Comparison of ENCODE assay signal across 15 cellular contexts in genomic region chr20:61316351-61316750, GRCh38.
DNase-seq lines count a peak whose midpoint lies in the region; ATAC-seq and TF ChIP-seq lines count a peak whose summit lies in the region.
"Had no signal": no experiment of that assay in that cellular context is flagged by ENCODE, and none has a peak within 500 bp of the region (broad histone marks: within the 10 kb centered on the region; RNA-seq: fewer than 3 reads in every experiment).

No MANE protein-coding gene starts in this region.

- H3K27me3 ChIP-seq in neural progenitor cell (no peaks in the 10 kb centered on the region), ascending aorta (no peaks in the 10 kb centered on the region)
- H3K27me3 ChIP-seq: BLaER1 treated with 17β-estradiol and CSF1 and Interleukin-3, amounts not matched to agents 10 nM and 100 nM had no signal

- no peaks in the 10 kb centered on the region for H3F3A ChIP-seq in neural progenitor cell (ENCODE audit: low read depth)

- intact Hi-C loops in ascending aorta (cut with DNase I) = no loop called here

- no peak overlapping the region for H3K4me2 ChIP-seq in neural progenitor cell
- H3K4me2 ChIP-seq: BLaER1 treated with 17β-estradiol and CSF1 and Interleukin-3, amounts not matched to agents 10 nM and 100 nM had no signal

- H3K79me2 ChIP-seq in neural progenitor cell (ENCODE audit: low read depth) = no peaks in the 10 kb centered on the region

- no peak overlapping the region for H3K27ac ChIP-seq in neural progenitor cell
- no peak overlapping the region for H3K27ac ChIP-seq in ascending aorta
- H3K27ac ChIP-seq: BLaER1 treated with 17β-estradiol and CSF1 and Interleukin-3, amounts not matched to agents 10 nM and 100 nM had no signal

- TF ChIP-seq CTCF in brain (conservative IDR thresholded peaks at IDR 0.05) (no peak), neural progenitor cell (IDR thresholded peaks at IDR 0.05) (no peak), ascending aorta (IDR thresholded peaks at IDR 0.05) (no peak)

- H3K4me3 ChIP-seq in neural progenitor cell = no peak overlapping the region
- H3K4me3 ChIP-seq in ascending aorta = no peak overlapping the region
- H3K4me3 ChIP-seq: BLaER1 treated with 17β-estradiol and CSF1 and Interleukin-3, amounts not matched to agents 10 nM and 100 nM had no signal

- no peak overlapping the region for H3K9ac ChIP-seq in neural progenitor cell
- H3K9ac ChIP-seq: BLaER1 treated with 17β-estradiol and CSF1 and Interleukin-3, amounts not matched to agents 10 nM and 100 nM had no signal

- H3K4me1 ChIP-seq in neural progenitor cell = no peaks in the 10 kb centered on the region
- H3K4me1 ChIP-seq in ascending aorta = no peaks in the 10 kb centered on the region

- H3K4me1 Mint-ChIP-seq in brain (peaks cover 74% of the 10 kb centered on the region), neural progenitor cell (peaks cover 21% of the 10 kb centered on the region)
- H3K4me1 Mint-ChIP-seq: CD4-positive, CD25-positive, alpha-beta regulatory T cell had no signal

- H3K36me3 Mint-ChIP-seq in brain = peaks cover 5% of the 10 kb centered on the region
- no peaks in the 10 kb centered on the region for H3K36me3 Mint-ChIP-seq in neural progenitor cell
- H3K36me3 Mint-ChIP-seq: CD4-positive, CD25-positive, alpha-beta regulatory T cell had no signal

- H3K27me3 Mint-ChIP-seq in brain = no peaks in the 10 kb centered on the region
- peaks cover 7% of the 10 kb centered on the region for H3K27me3 Mint-ChIP-seq in neural progenitor cell (ENCODE audit: insufficient read depth, low read depth)
- H3K27me3 Mint-ChIP-seq: CD4-positive, CD25-positive, alpha-beta regulatory T cell had no signal

- ATAC-seq in left lobe of liver = no peak
- no peak for ATAC-seq in GM21515 (IDR thresholded peaks at IDR 0.05; ENCODE audit: unreplicated experiment)

- H3K9me3 ChIP-seq in neural progenitor cell (ENCODE audit: low read depth) (no peaks in the 10 kb centered on the region), ascending aorta (no peaks in the 10 kb centered on the region)
- H3K9me3 ChIP-seq: BLaER1 treated with 17β-estradiol and CSF1 and Interleukin-3, amounts not matched to agents 10 nM and 100 nM had no signal

- H3K9me3 Mint-ChIP-seq in brain = peaks cover 0 to 4% (median 0%) of the 10 kb centered on the region in 5 experiments
- no peaks in the 10 kb centered on the region for H3K9me3 Mint-ChIP-seq in neural progenitor cell
- H3K9me3 Mint-ChIP-seq: CD4-positive, CD25-positive, alpha-beta regulatory T cell; HFFc6 had no signal

- no peak overlapping the region for H2AFZ ChIP-seq in neural progenitor cell (replicated peaks)

- H3K4me3 Mint-ChIP-seq in brain (peak overlapping the region in 2 of 5 experiments; percentile 19 to 30), neural progenitor cell (no peak overlapping the region)
- H3K4me3 Mint-ChIP-seq: CD4-positive, CD25-positive, alpha-beta regulatory T cell; HFFc6 had no signal

- H3K27ac Mint-ChIP-seq in brain (peak overlapping the region; percentile 41 to 79 (median 52)), neural progenitor cell (peak overlapping the region; percentile 53)
- H3K27ac Mint-ChIP-seq: CD4-positive, CD25-positive, alpha-beta regulatory T cell; HFFc6 had no signal

- no peaks in the 10 kb centered on the region for H3K36me3 ChIP-seq in neural progenitor cell
- H3K36me3 ChIP-seq in ascending aorta = no peaks in the 10 kb centered on the region
- H3K36me3 ChIP-seq: BLaER1 treated with 17β-estradiol and CSF1 and Interleukin-3, amounts not matched to agents 10 nM and 100 nM had no signal

- peaks cover 3% of the 10 kb centered on the region for H4K20me1 ChIP-seq in neural progenitor cell (ENCODE audit: low read depth)

- peak; percentile 58 for DNase-seq in Ammon's horn (ENCODE audit: low spot score)
- DNase-seq in NCI-H2171 (lab: John Stamatoyannopoulos, UW) = peak; percentile 6
- no peak for DNase-seq in neural progenitor cell (ENCODE audit: low spot score)
- DNase-seq in ureter (ENCODE audit: low spot score) = no peak
- no peak for DNase-seq in left lobe of liver (ENCODE audit: low spot score)
- DNase-seq in ascending aorta (ENCODE audit: low spot score in 2 of 2) = no peak
- DNase-seq: 8988T; AML-193; CD4-positive, CD25-positive, alpha-beta regulatory T cell; DMS79; HCEC 1CT; HFFc6 had no signal

Comparison
In these comparisons a context has a peak if more than half of its experiments do, and no peak if none do; other contexts are left out.
1. DNase-seq: peak in Ammon's horn (single experiment) and NCI-H2171 (single experiment); none in neural progenitor cell (single experiment), ureter (single experiment), left lobe of liver (single experiment) and ascending aorta (0 of 2).